ENCODE assay signal across 9 cellular contexts in genomic region chr7:2063562-2064360, GRCh38.
DNase-seq lines count a peak whose midpoint lies in the region; ATAC-seq and TF ChIP-seq lines count a peak whose summit lies in the region.
"Had no signal": no experiment of that assay in that cellular context is flagged by ENCODE, and none has a peak within 500 bp of the region (broad histone marks: within the 10 kb centered on the region; RNA-seq: fewer than 3 reads in every experiment).

No MANE protein-coding gene starts in this region.

- peaks cover 5% of the 10 kb centered on the region for H3K36me3 Mint-ChIP-seq in T-cell

- H3K4me3 ChIP-seq in right cardiac atrium (ENCODE audit: low read length) (no peak overlapping the region), tibial nerve (no peak overlapping the region)

- TF ChIP-seq POLR2A in tibial nerve (IDR thresholded peaks at IDR 0.05): no peak

- no peak overlapping the region for H3K27ac ChIP-seq in right cardiac atrium (ENCODE audit: low read length)
- H3K27ac ChIP-seq in tibial nerve: peak overlapping the region in 3 of 4 donors; percentile 43 to 79 (median 45)

- DNase-seq in NCI-H1417 (lab: John Stamatoyannopoulos, UW): peak; percentile 28 to 41 (median 35)
- no peak for DNase-seq in NCI-H1417 treated with DMSO at 0.1 percent for 48 hours (lab: John Stamatoyannopoulos, UW)
- no peak for DNase-seq in T-cell
- DNase-seq in right cardiac atrium: peak; percentile 50 to 79 (median 75)
- DNase-seq in tibial nerve (ENCODE audit: low spot score in 2 of 2): no peak
- DNase-seq in stimulated activated CD4-positive, alpha-beta T cell treated with anti-CD3 and anti-CD28 coated beads, Interleukin-4, amount 100 ng/mL, for 1 hour: no peak

- CTCF ChIA-PET in T-cell (lab: Charles Lee): no interaction called here

- TF ChIP-seq EP300 in tibial nerve (IDR thresholded peaks at IDR 0.05): no peak

- H3K4me1 ChIP-seq in right cardiac atrium (ENCODE audit: control insufficient read depth, insufficient read depth, low read length): peaks cover 1% of the 10 kb centered on the region
- peaks cover 0 to 28% (median 3%) of the 10 kb centered on the region in 4 donors for H3K4me1 ChIP-seq in tibial nerve

- peaks cover 30 to 40% (median 38%) of the 10 kb centered on the region in 3 donors for H3K4me1 Mint-ChIP-seq in T-cell

- H3K4me3 Mint-ChIP-seq in T-cell: peak overlapping the region in 2 of 3 donors; percentile 11 to 21

- intact Hi-C loops in right cardiac atrium (cut with DNase I): no loop called here

- WGBS in right cardiac atrium: 65% methylated on average over 27 of the region's 27 CpGs
- WGBS in tibial nerve, 2 donors: 57 to 60% methylated on average over 24 to 27 of the region's 27 CpGs

- H3K27me3 ChIP-seq in right cardiac atrium (ENCODE audit: control insufficient read depth, insufficient read depth) (no peaks in the 10 kb centered on the region), tibial nerve (no peaks in the 10 kb centered on the region)

- H3K9me3 ChIP-seq in right cardiac atrium (ENCODE audit: control insufficient read depth, low read length) (no peaks in the 10 kb centered on the region), tibial nerve (peaks cover 0 to 9% (median 0%) of the 10 kb centered on the region in 4 donors)

- peaks cover 0 to 8% (median 2%) of the 10 kb centered on the region in 3 donors for H3K9me3 Mint-ChIP-seq in T-cell

- H3K27ac Mint-ChIP-seq in T-cell: peak overlapping the region; percentile 43 to 48
- H3K27ac Mint-ChIP-seq: activated T-helper 2 cell treated with anti-CD3 and anti-CD28 coated beads, Interferon-gamma antibody, Interleukin-2, Interleukin-4, amounts not matched to agents 10 μg/mL and 5 μg/mL and 100 μg/mL, durations not matched to agents 14 hours and 24 hours and 36 hours had no signal

- H3K36me3 ChIP-seq in tibial nerve: peaks cover 0 to 43% (median 0%) of the 10 kb centered on the region in 3 donors

- no peak for ATAC-seq in T-cell (replicated peaks in 1 of 4)
- peak; percentile 52 to 81 for ATAC-seq in right cardiac atrium
- ATAC-seq in GM21786 (IDR thresholded peaks at IDR 0.05; ENCODE audit: unreplicated experiment): no peak
- ATAC-seq in HG02642 (IDR thresholded peaks at IDR 0.05; ENCODE audit: poor library complexity, unreplicated experiment): no peak

- H3K27me3 Mint-ChIP-seq in T-cell: no peaks in the 10 kb centered on the region

- TF ChIP-seq CTCF in tibial nerve (IDR thresholded peaks at IDR 0.05): peak in 2 of 5 experiments; percentile 23 to 25

- POLR2A ChIA-PET in T-cell (lab: Charles Lee): no interaction called here

Comparison
In these comparisons a context has a peak if more than half of its experiments do, and no peak if none do; other contexts are left out.
1. DNase-seq: peak in NCI-H1417 (3 of 3) and right cardiac atrium (3 of 3); none in NCI-H1417 treated with DMSO at 0.1 percent for 48 hours (single experiment), T-cell (0 of 34), tibial nerve (0 of 2) and stimulated activated CD4-positive, alpha-beta T cell treated with anti-CD3 and anti-CD28 coated beads, Interleukin-4, amount 100 ng/mL, for 1 hour (single experiment).
2. ATAC-seq: peak in right cardiac atrium (2 of 2); none in T-cell (0 of 4), GM21786 (single experiment) and HG02642 (single experiment).